ENCODE assay signal across 1 cellular context in genomic region chr1:209862598-209863498, GRCh38.
TF ChIP-seq lines count a peak whose summit lies in the region.

No MANE protein-coding gene starts in this region.

TF ChIP-seq in GM23338, 12 proteins besides CTCF, POLR2A, EP300 and RAD21:
- TF ChIP-seq ZNF331 (CRISPR knock-in tag; IDR thresholded peaks at IDR 0.05; ENCODE audit: low read depth): no peak
- no peak for TF ChIP-seq EZH2phosphoT487 (IDR thresholded peaks at IDR 0.05; ENCODE audit: unreplicated experiment)
- TF ChIP-seq REST (IDR thresholded peaks at IDR 0.05; ENCODE audit: unreplicated experiment): no peak
- TF ChIP-seq, protein P1, sequence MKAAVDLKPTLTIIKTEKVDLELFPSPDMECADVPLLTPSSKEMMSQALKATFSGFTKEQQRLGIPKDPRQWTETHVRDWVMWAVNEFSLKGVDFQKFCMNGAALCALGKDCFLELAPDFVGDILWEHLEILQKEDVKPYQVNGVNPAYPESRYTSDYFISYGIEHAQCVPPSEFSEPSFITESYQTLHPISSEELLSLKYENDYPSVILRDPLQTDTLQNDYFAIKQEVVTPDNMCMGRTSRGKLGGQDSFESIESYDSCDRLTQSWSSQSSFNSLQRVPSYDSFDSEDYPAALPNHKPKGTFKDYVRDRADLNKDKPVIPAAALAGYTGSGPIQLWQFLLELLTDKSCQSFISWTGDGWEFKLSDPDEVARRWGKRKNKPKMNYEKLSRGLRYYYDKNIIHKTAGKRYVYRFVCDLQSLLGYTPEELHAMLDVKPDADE (IDR thresholded peaks at IDR 0.05): no peak
- TF ChIP-seq ZNF462 (CRISPR knock-in tag; IDR thresholded peaks at IDR 0.05): no peak
- no peak for TF ChIP-seq EZH2 (IDR thresholded peaks at IDR 0.05; ENCODE audit: low read depth, unreplicated experiment)
- TF ChIP-seq STAT1 (IDR thresholded peaks at IDR 0.05; ENCODE audit: unreplicated experiment): no peak
- no peak for TF ChIP-seq NANOG (IDR thresholded peaks at IDR 0.05; ENCODE audit: borderline replicate concordance)
- no peak for TF ChIP-seq ZNF114 (CRISPR knock-in tag; IDR thresholded peaks at IDR 0.05)
- no peak for TF ChIP-seq CREB1 (CRISPR knock-in tag; IDR thresholded peaks at IDR 0.05; ENCODE audit: low read depth)
- TF ChIP-seq JUNB (IDR thresholded peaks at IDR 0.05; ENCODE audit: unreplicated experiment): no peak
- no peak for TF ChIP-seq POLR2AphosphoS5 (IDR thresholded peaks at IDR 0.05; ENCODE audit: low read depth)
